In genomic region chr11:87352759-87353707, GRCh38 we compare ENCODE assay signal across 8 cellular contexts.
A peak's percentile ranks its signal among the peaks of the same experiment; 100 is the strongest.
DNase-seq lines count a peak whose midpoint lies in the region; ATAC-seq lines count a peak whose summit lies in the region.

No MANE protein-coding gene starts in this region.

- ATAC-seq in HG02642 (IDR thresholded peaks at IDR 0.05; ENCODE audit: poor library complexity, unreplicated experiment): peak; percentile 98

- H3K36me3 ChIP-seq in skeletal muscle satellite cell (ENCODE audit: insufficient read depth, low read length): no peaks in the 10 kb centered on the region

- H3K4me1 ChIP-seq in skeletal muscle satellite cell (ENCODE audit: control insufficient read depth, insufficient read depth, low read length): peaks cover 10% of the 10 kb centered on the region

- DNase-seq in NCI-H146 (lab: John Stamatoyannopoulos, UW) (peak; percentile 67), NCI-H146 treated with DMSO at 0.1 percent for 48 hours (lab: John Stamatoyannopoulos, UW; ENCODE audit: unreplicated experiment) (no peak), NCI-H1092 treated with DMSO at 0.1 percent for 48 hours (lab: John Stamatoyannopoulos, UW) (peak; percentile 64), T-helper 2 cell (peak; percentile 42 to 76 (median 70)), amygdala (lab: John Stamatoyannopoulos, UW) (peak in 54 of 56 donors; percentile 10 to 90 (median 64)), hepatic stellate cell (ENCODE audit: low spot score) (peak; percentile 78)

- H3K9ac ChIP-seq in skeletal muscle satellite cell (ENCODE audit: low read depth, low read length): no peak overlapping the region

- no peaks in the 10 kb centered on the region for H3K9me3 ChIP-seq in skeletal muscle satellite cell (replicated peaks; ENCODE audit: low read length)

- no peaks in the 10 kb centered on the region for H3K27me3 ChIP-seq in skeletal muscle satellite cell (ENCODE audit: control insufficient read depth, insufficient read depth, low read length)

- H3K4me2 ChIP-seq in skeletal muscle satellite cell (ENCODE audit: low read length): peak overlapping the region; percentile 88

- peak overlapping the region; percentile 62 for H3K4me3 ChIP-seq in skeletal muscle satellite cell (ENCODE audit: low read length)
